26 cellular contexts compared by ENCODE assay signal in genomic region chr21:26748066-26748465, GRCh38.
"Had no signal": no experiment of that assay in that cellular context is flagged by ENCODE, and none has a peak within 500 bp of the region (broad histone marks: within the 10 kb centered on the region; RNA-seq: fewer than 3 reads in every experiment).

No MANE protein-coding gene starts in this region.

- H3K36me3 ChIP-seq: stomach, suprapubic skin, thoracic aorta, thyroid gland, tibial artery, tibial nerve, transverse colon, upper lobe of left lung, upper lobe of right lung, uterus, vagina had no signal

- ATAC-seq: stimulated activated effector memory CD8-positive, alpha-beta T cell treated with anti-CD3 and anti-CD28 coated beads, Interleukin-12 subunit alpha, Interleukin-12 subunit beta, amount 100 ng/mL, for 72 hours; stimulated activated memory B cell treated with anti-CD40 and anti-IgM and Interleukin-4, amounts not matched to agents 10 μg/mL and 1 μg/mL and 100 μg/mL, for 72 hours; stimulated activated naive B cell treated with anti-CD40 and anti-IgM and Interleukin-4, amounts not matched to agents 10 μg/mL and 1 μg/mL and 100 μg/mL, for 72 hours; stimulated activated naive CD8-positive, alpha-beta T cell treated with anti-CD3 and anti-CD28 coated beads, Interleukin-15, amount 100 ng/mL, for 72 hours; stimulated activated naive CD8-positive, alpha-beta T cell treated with anti-CD3 and anti-CD28 coated beads, Interleukin-15, Interleukin-2, amounts not matched to agents 100 U/mL and 50 U/mL, for 24 hours; upper lobe of right lung had no signal

- H3K4me3 ChIP-seq: stomach, suprapubic skin, testis, thoracic aorta, thyroid gland, tibial artery, tibial nerve, transverse colon, upper lobe of left lung, upper lobe of right lung, uterus, vagina had no signal

- H3K27ac ChIP-seq: stomach, suprapubic skin, testis, thoracic aorta, thyroid gland, tibial artery, tibial nerve, transverse colon, upper lobe of left lung, upper lobe of right lung, uterus, vagina had no signal

- H3K9me3 ChIP-seq: stomach, suprapubic skin, testis, thoracic aorta, thyroid gland, tibial artery, tibial nerve, transverse colon, upper lobe of left lung, upper lobe of right lung, uterus, vagina had no signal

- DNase-seq: stimulated activated CD4-positive, alpha-beta T cell treated with anti-CD3 and anti-CD28 coated beads, Interleukin-2, amount 100 ng/mL, for 48 hours; stimulated activated CD4-positive, alpha-beta T cell treated with anti-CD3 and anti-CD28 coated beads, Interleukin-4, amount 100 ng/mL, for 1 hour; stimulated activated CD4-positive, alpha-beta T cell treated with anti-CD3 and anti-CD28 coated beads, Interleukin-4, amount 100 ng/mL, for 24 hours; stimulated activated CD4-positive, alpha-beta T cell treated with anti-CD3 and anti-CD28 coated beads, Interleukin-4, amount 100 ng/mL, for 4 hours; stimulated activated CD8-positive, alpha-beta memory T cell treated with anti-CD3 and anti-CD28 coated beads, Interleukin-4, amount 100 ng/mL, for 48 hours; stimulated activated naive B cell treated with anti-CD40 and anti-IgM and Interleukin-4, amounts not matched to agents 10 μg/mL and 1 μg/mL and 100 μg/mL, for 72 hours; stimulated activated naive CD4-positive, alpha-beta T cell; stimulated activated naive CD4-positive, alpha-beta T cell treated with Interleukin-2 at 50 U/mL for 16 hours; stimulated activated naive CD8-positive, alpha-beta T cell treated with anti-CD3 and anti-CD28 coated beads, Interleukin-15, amount 100 ng/mL, for 72 hours; stimulated activated naive CD8-positive, alpha-beta T cell treated with anti-CD3 and anti-CD28 coated beads, Interleukin-15, Interleukin-2, amounts not matched to agents 100 U/mL and 50 U/mL, for 24 hours; stomach; substantia nigra; testis; thyroid gland; tibial artery; transverse colon; trophoblast cell; upper lobe of left lung; upper lobe of right lung; uterus had no signal

- H3K27me3 ChIP-seq: stomach, suprapubic skin, testis, thyroid gland, tibial artery, tibial nerve, transverse colon, upper lobe of left lung, upper lobe of right lung, uterus, vagina had no signal

- H3K4me1 ChIP-seq: stomach, suprapubic skin, testis, thyroid gland, tibial artery, tibial nerve, transverse colon, upper lobe of left lung, upper lobe of right lung, uterus, vagina had no signal
